15 cellular contexts compared by ENCODE assay signal in genomic region chr6:2895072-2895471, GRCh38.
"Had no signal": no experiment of that assay in that cellular context is flagged by ENCODE, and none has a peak within 500 bp of the region (broad histone marks: within the 10 kb centered on the region; RNA-seq: fewer than 3 reads in every experiment).

No MANE protein-coding gene starts in this region.

- H3K27me3 ChIP-seq: adrenal gland, breast epithelium, gastrocnemius medialis, left lung, thyroid gland had no signal

- DNase-seq: adrenal gland; cerebellar nuclear complex; cortex of kidney; gastrocnemius medialis; head of caudate nucleus; kidney; left lung; SK-N-SH; stimulated activated naive CD4-positive, alpha-beta T cell treated with Interleukin-2 at 50 U/mL for 16 hours; T-helper 1 cell; T1000; thyroid gland had no signal

- H3K27ac ChIP-seq: adrenal gland, breast epithelium, gastrocnemius medialis, left lung, parathyroid adenoma, thyroid gland had no signal

- ATAC-seq: activated CD4-positive, CD25-positive, alpha-beta regulatory T cell treated with anti-CD3 and anti-CD28 coated beads, Interleukin-2, amount 50 U/mL, for 24 hours; gastrocnemius medialis; left lung had no signal

- H3K4me3 ChIP-seq: adrenal gland, breast epithelium, gastrocnemius medialis, left lung, thyroid gland had no signal

- H3K9me3 ChIP-seq: adrenal gland, breast epithelium, gastrocnemius medialis, left lung, SK-N-SH, thyroid gland had no signal

- H3K4me1 ChIP-seq: breast epithelium, gastrocnemius medialis had no signal
